ENCODE assay signal across 24 cellular contexts in genomic region chr10:64880546-64880945, GRCh38.
"Had no signal": no experiment of that assay in that cellular context is flagged by ENCODE, and none has a peak within 500 bp of the region (broad histone marks: within the 10 kb centered on the region; RNA-seq: fewer than 3 reads in every experiment).

No MANE protein-coding gene starts in this region.

- H3K4me3 ChIP-seq: colonic mucosa, coronary artery, dorsolateral prefrontal cortex, esophagus muscularis mucosa, esophagus squamous epithelium, gastrocnemius medialis, gastroesophageal sphincter, heart left ventricle, heart right ventricle had no signal

- ATAC-seq: effector memory CD8-positive, alpha-beta T cell; esophagus mucosa; foreskin keratinocyte; gastrocnemius medialis; gastroesophageal sphincter; heart left ventricle; heart right ventricle had no signal

- H3K27ac ChIP-seq: colonic mucosa, coronary artery, dorsolateral prefrontal cortex, epithelial cell of prostate, esophagus muscularis mucosa, esophagus squamous epithelium, foreskin keratinocyte, gastrocnemius medialis, gastroesophageal sphincter, heart left ventricle, heart right ventricle had no signal

- H3K36me3 ChIP-seq: colonic mucosa, esophagus muscularis mucosa, esophagus squamous epithelium, gastrocnemius medialis, gastroesophageal sphincter, heart left ventricle, heart right ventricle had no signal

- H3K9me3 ChIP-seq: colonic mucosa, esophagus muscularis mucosa, esophagus squamous epithelium, gastrocnemius medialis, gastroesophageal sphincter, heart left ventricle, heart right ventricle had no signal

- H3K27me3 ChIP-seq: colonic mucosa, dorsolateral prefrontal cortex, esophagus muscularis mucosa, esophagus squamous epithelium, foreskin keratinocyte, gastrocnemius medialis, gastroesophageal sphincter, heart left ventricle, heart right ventricle had no signal

- DNase-seq: colonic mucosa; cortex of kidney; dermis blood vessel endothelial cell; dorsolateral prefrontal cortex; effector CD4-positive, alpha-beta T cell; effector CD8-positive, alpha-beta T cell; effector memory CD4-positive, alpha-beta T cell; effector memory CD8-positive, alpha-beta T cell; endodermal cell; erythroblast; esophagus squamous epithelium; foreskin fibroblast; foreskin keratinocyte; foreskin melanocyte; gastrocnemius medialis; glutamatergic neuron; head of caudate nucleus; heart left ventricle; heart right ventricle had no signal

- H3K4me1 ChIP-seq: colonic mucosa, esophagus muscularis mucosa, esophagus squamous epithelium, foreskin keratinocyte, gastrocnemius medialis, gastroesophageal sphincter, heart left ventricle, heart right ventricle had no signal
